11 cellular contexts compared by ENCODE assay signal in genomic region chr3:119297169-119297568, GRCh38. TPM values are rescaled to one million over a fixed set of nuclear protein-coding genes. Genes with fewer than 3 reads are reported as not detected.
A peak's percentile ranks its signal among the peaks of the same experiment; 100 is the strongest.
DNase-seq lines count a peak whose midpoint lies in the region; ATAC-seq, FAIRE-seq and TF ChIP-seq lines count a peak whose summit lies in the region.
"Had no signal": no experiment of that assay in that cellular context is flagged by ENCODE, and none has a peak within 500 bp of the region (broad histone marks: within the 10 kb centered on the region; RNA-seq: fewer than 3 reads in every experiment).

No MANE protein-coding gene starts in this region.

- no peak overlapping the region for H2AFZ ChIP-seq in GM12878 (ENCODE audit: control insufficient read depth, low read depth, low read length)

- no TSS peak for BruUV-seq in GM12878 (replicated peaks; lab: Mats Ljungman, UMichigan)

- H3K36me3 ChIP-seq in GM12878 (ENCODE audit: control insufficient read depth in 2 of 2, insufficient read depth in 2 of 2, low read length in 1 of 2) (no peaks in the 10 kb centered on the region), left lung (peaks cover 0 to 10% of the 10 kb centered on the region in 2 donors)

- ATAC-seq in GM12878, result no peak
- no peak for ATAC-seq in left lung
- no peak for ATAC-seq in GM19463 (IDR thresholded peaks at IDR 0.05; ENCODE audit: unreplicated experiment)
- no peak for ATAC-seq in GM18858 (IDR thresholded peaks at IDR 0.05; ENCODE audit: unreplicated experiment)

- SMC1A ChIA-PET in GM12878 (lab: Charles Lee; ENCODE audit: uncharacterized antibody, unreplicated experiment), result interaction anchor here (1.0 to 6.9 kb wide), 16 partner anchors 9 to 384 kb away, joined by 3 to 62 read pairs (median 8); partner anchors contain the start of gene B4GALT4

- FAIRE-seq in GM12878 (lab: Jason Lieb, UNC), result no peak
- FAIRE-seq: endometrium, kidney had no signal

- no peak for TF ChIP-seq RAD21 in GM12878 (IDR thresholded peaks at IDR 0.05; ENCODE audit: insufficient read depth, low read depth, low read length)

- H3K9me3 ChIP-seq in GM12878 (replicated peaks; ENCODE audit: control insufficient read depth, insufficient read depth, low read length) (no peaks in the 10 kb centered on the region), left lung (no peaks in the 10 kb centered on the region)

- H3K27me3 ChIP-seq in GM12878 (replicated peaks in 1 of 2; ENCODE audit: control insufficient read depth in 2 of 2, insufficient read depth in 2 of 2, low read length in 1 of 2), result no peaks in the 10 kb centered on the region
- no peaks in the 10 kb centered on the region for H3K27me3 ChIP-seq in left lung

- no peak overlapping the region; the same call in 1 of the 2 replicates for H3K9ac ChIP-seq in GM12878 (ENCODE audit: control insufficient read depth, insufficient read depth, low read length)

- H3K27ac ChIP-seq in GM12878 (ENCODE audit: control insufficient read depth, insufficient read depth) (peak overlapping the region; percentile 0; the same call in 1 of the 2 replicates), left lung (peak overlapping the region; percentile 93 to 97)

- TF ChIP-seq EP300 in GM12878 (IDR thresholded peaks at IDR 0.05; ENCODE audit: borderline replicate concordance in 1 of 2, control insufficient read depth in 1 of 2, low read depth in 2 of 2, low read length in 2 of 2), result no peak

- TF ChIP-seq POLR2A in GM12878 (IDR thresholded peaks at IDR 0.05; ENCODE audit: low read depth, low read length), result no peak

- POLR2A ChIA-PET in GM12878 (lab: Charles Lee), result interaction anchor here (0.6 to 4.8 kb wide), 8 partner anchors 8 to 167 kb away, joined by 3 to 25 read pairs (median 5); partner anchors contain the start of gene TMEM39A

- CTCF ChIA-PET in GM12878 (lab: Yijun Ruan, JAX), result interaction anchor here (1.0 to 4.6 kb wide), 5 partner anchors 10 to 56 kb away, joined by 3 to 20 read pairs (median 3); partner anchors contain the start of gene B4GALT4

- TF ChIP-seq CTCF in HFF-Myc (IDR thresholded peaks at IDR 0.05; ENCODE audit: low read depth, low read length, missing control alignments), result no peak
- TF ChIP-seq CTCF in GM12878 (IDR thresholded peaks at IDR 0.05 in 2 of 3, conservative IDR thresholded peaks at IDR 0.05 in 1 of 3; ENCODE audit: control insufficient read depth in 2 of 3, extremely low read depth in 1 of 3, insufficient read depth in 1 of 3, low read depth in 3 of 3, low read length in 3 of 3), result no peak
- TF ChIP-seq CTCF in left lung (IDR thresholded peaks at IDR 0.05), result no peak

- peak overlapping the region; percentile 74 for H3K4me2 ChIP-seq in GM12878 (ENCODE audit: control insufficient read depth, insufficient read depth)

- RAD21 ChIA-PET in GM12878 (lab: Charles Lee; ENCODE audit: unreplicated experiment), result interaction anchor here (1.2 to 7.1 kb wide), 7 partner anchors 25 to 384 kb away, joined by 3 to 66 read pairs (median 6); partner anchors contain the start of genes B4GALT4 and TIMMDC1

- in situ Hi-C loops in GM12878 (cut with MboI), result loop anchor here (25.0 kb wide), 1 partner anchor 390 kb away; the partner anchor contains the start of gene COX17

- no peaks in the 10 kb centered on the region for H4K20me1 ChIP-seq in GM12878 (ENCODE audit: control insufficient read depth, insufficient read depth)

- intact Hi-C loops in GM12878 (cut with micrococcal nuclease; ENCODE audit: unreplicated experiment) (loop anchor here (10.0 kb wide), 2 partner anchors 168 to 798 kb away; partner anchors contain the start of genes GSK3B, POGLUT1 and TMEM39A), left lung (cut with DNase I) (loop anchor here in 1 of 2 donors (5.0 kb wide), 1 partner anchor 55 kb away; no protein-coding TSS in a partner anchor)

- H3K79me2 ChIP-seq in GM12878 (ENCODE audit: control insufficient read depth, insufficient read depth, low read length), result peaks cover 66% of the 10 kb centered on the region

- H3K4me3 ChIP-seq in HFF-Myc (replicated peaks; ENCODE audit: low read depth, low read length) (peak overlapping the region; percentile 76; the same call in 1 of the 2 replicates), GM12878 (peak overlapping the region; percentile 94; the same call in 1 of the 2 replicates), left lung (peak overlapping the region in 1 of 2 donors; percentile 68)

- DNase-seq in HFF-Myc (ENCODE audit: extremely low read depth, low read depth) (no peak), GM12878 (ENCODE audit: low read depth, low spot score) (no peak), left lung (no peak), stromal cell of bone marrow (ENCODE audit: low read depth) (peak; percentile 75), GDM1 (lab: John Stamatoyannopoulos, UW) (no peak)
- DNase-seq: kidney, NCI-H524 treated with DMSO at 0.1 percent for 48 hours, T-helper 9 cell had no signal

- H3K4me1 ChIP-seq in GM12878 (ENCODE audit: control insufficient read depth, insufficient read depth, low read length), result peaks cover 46% of the 10 kb centered on the region
- H3K4me1 ChIP-seq in left lung, result peaks cover 43 to 84% of the 10 kb centered on the region in 2 donors

TF ChIP-seq in GM12878, 131 proteins besides CTCF, POLR2A, EP300 and RAD21 (continues in another document):
- TF ChIP-seq BACH1 (IDR thresholded peaks at IDR 0.05; ENCODE audit: borderline replicate concordance), result no peak
- no peak for TF ChIP-seq USF2 (IDR thresholded peaks at IDR 0.05; ENCODE audit: borderline replicate concordance, low read depth, low read length)
- TF ChIP-seq RELB (IDR thresholded peaks at IDR 0.05; ENCODE audit: low read depth), result no peak
- no peak for TF ChIP-seq RB1 (IDR thresholded peaks at IDR 0.05; ENCODE audit: borderline replicate concordance)
- no peak for TF ChIP-seq MYB (IDR thresholded peaks at IDR 0.05; ENCODE audit: borderline replicate concordance, low read depth, low read length)
- TF ChIP-seq NR2F1 (conservative IDR thresholded peaks at IDR 0.05), result peak; percentile 42

RNA-seq across cellular contexts. Expression of gene ARHGAP31, which starts 3.0 kb away (rescaled TPM):
- 25.6 and 27.1 TPM in 2 replicates for total RNA-seq in GM12878 (2013; cell fraction: nucleolus; rRNA removed)
- 10.0 and 10.5 TPM in 2 replicates for total RNA-seq in GM12878 (2014; rRNA removed)
- total RNA-seq in GM12878 (2014; rRNA removed; fragmentation: Illumina TruSeq; extraction: Trizol), result 10.5 and 10.6 TPM in 2 replicates
- 26.4 and 27.4 TPM in 2 replicates for total RNA-seq in GM12878 (2021)
- 5.0 TPM for polyA plus RNA-seq in GM12878 (2011; ENCODE audit: low read depth)
- 27.4 and 29.8 TPM in 2 replicates for polyA plus RNA-seq in GM12878 (2011; rRNA removed)
- 23.1 and 28.4 TPM in 2 replicates for polyA plus RNA-seq in GM12878 (2011; cell fraction: cytosol; rRNA removed)
- 12.5 and 13.9 TPM in 2 replicates for polyA plus RNA-seq in GM12878 (2011; cell fraction: nucleus; rRNA removed)
- polyA plus RNA-seq in GM12878 (2012), result 7.2 and 8.3 TPM in 2 replicates
- polyA plus RNA-seq in GM12878 (2014; fragmentation: Illumina TruSeq; extraction: Trizol), result 11.9 and 13.5 TPM in 2 replicates
- 1 to 10 TPM in 1 of 2 experiments, under 1 TPM in 1; 0.97 to 1.6 TPM for polyA plus RNA-seq in GM12878 (2014; fragmentation: Nextera tagmentation; extraction: Ambion mirVana)
- 10.1 and 10.7 TPM in 2 replicates for polyA plus RNA-seq in GM12878 (2014; rRNA removed)
- polyA plus RNA-seq in GM12878 (2016; fragmentation: Nextera tagmentation; extraction: Ambion mirVana), result 1 to 10 TPM; 6.9 to 7.2 TPM
- 35.0 and 43.4 TPM in 2 replicates for polyA minus RNA-seq in GM12878 (2011; rRNA and poly(A)+ RNA removed)
- polyA minus RNA-seq in GM12878 (2011; cell fraction: cytosol; rRNA and poly(A)+ RNA removed), result 12.4 and 18.5 TPM in 2 replicates
- 10.0 and 16.7 TPM in 2 replicates for polyA minus RNA-seq in GM12878 (2011; cell fraction: nucleus; rRNA and poly(A)+ RNA removed)
- 10 to 100 TPM; 61.8 to 70.3 TPM for total RNA-seq in left lung

RNA-seq across cellular contexts. Expression of gene B4GALT4, which starts 56.5 kb away (rescaled TPM):
- 13.1 and 14.1 TPM in 2 replicates for total RNA-seq in GM12878 (2013; cell fraction: nucleolus; rRNA removed)
- total RNA-seq in GM12878 (2014; rRNA removed) (10.8 and 11.9 TPM in 2 replicates), GM12878 (2014; rRNA removed; fragmentation: Illumina TruSeq; extraction: Trizol) (10.6 and 11.7 TPM in 2 replicates), GM12878 (2021) (12.4 and 13.0 TPM in 2 replicates), left lung (10 to 100 TPM; 14.9 to 19.3 TPM)
- polyA plus RNA-seq in GM12878 (2011; ENCODE audit: low read depth), result 11.0 TPM
- polyA plus RNA-seq in GM12878 (2011; rRNA removed) (16.6 and 18.7 TPM in 2 replicates), GM12878 (2014; fragmentation: Illumina TruSeq; extraction: Trizol) (8.8 and 12.9 TPM in 2 replicates), GM12878 (2014; fragmentation: Nextera tagmentation; extraction: Ambion mirVana) (10 to 100 TPM; 13.8 to 15.4 TPM), GM12878 (2014; rRNA removed) (9.0 and 11.7 TPM in 2 replicates), GM12878 (2016; fragmentation: Nextera tagmentation; extraction: Ambion mirVana) (10 to 100 TPM; 15.6 to 16.7 TPM)
- 7.2 TPM in 2 replicates for polyA plus RNA-seq in GM12878 (2011; cell fraction: cytosol; rRNA removed)
- polyA plus RNA-seq in GM12878 (2011; cell fraction: nucleus; rRNA removed), result 8.5 and 9.3 TPM in 2 replicates
- 12.1 and 12.9 TPM in 2 replicates for polyA plus RNA-seq in GM12878 (2012)
- 9.0 and 10.0 TPM in 2 replicates for polyA minus RNA-seq in GM12878 (2011; rRNA and poly(A)+ RNA removed)
- polyA minus RNA-seq in GM12878 (2011; cell fraction: cytosol; rRNA and poly(A)+ RNA removed), result 3.6 and 4.1 TPM in 2 replicates
- 5.3 and 6.8 TPM in 2 replicates for polyA minus RNA-seq in GM12878 (2011; cell fraction: nucleus; rRNA and poly(A)+ RNA removed)
